ENCODE assay signal across 1 cellular context in the genomic region with DNA sequence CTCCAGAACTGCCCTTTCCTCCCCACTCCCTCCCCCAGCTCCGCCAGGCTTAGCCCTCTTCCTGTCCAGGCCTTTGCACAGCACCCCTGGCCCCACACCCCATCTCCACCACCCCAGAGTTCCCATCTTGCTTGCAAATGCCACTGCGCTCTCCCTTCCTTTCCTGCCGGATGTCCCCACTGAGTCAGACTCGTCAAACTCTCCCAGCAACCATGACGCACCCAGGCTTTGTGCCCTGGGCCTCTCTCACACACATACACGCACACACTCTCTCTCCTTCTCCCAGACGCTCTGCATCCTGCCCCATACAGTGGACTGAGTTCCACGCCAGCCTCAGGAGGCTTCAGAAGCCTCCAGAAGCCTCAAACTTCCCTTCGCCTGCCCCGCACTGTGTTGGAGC.
TF ChIP-seq lines count a peak whose summit lies in the region.

No MANE protein-coding gene starts in this region.

TF ChIP-seq in HepG2, 621 proteins besides CTCF, POLR2A, EP300 and RAD21:
- TF ChIP-seq ARHGAP35 (CRISPR knock-in tag; IDR thresholded peaks at IDR 0.05; ENCODE audit: borderline replicate concordance) (no peak), RFX5 (IDR thresholded peaks at IDR 0.05; ENCODE audit: low read depth, low read length) (peak; percentile 97), SAP130 (CRISPR knock-in tag; IDR thresholded peaks at IDR 0.05; ENCODE audit: low read depth) (peak; percentile 55; the same call in 1 of the 2 replicates), FOSL2 (CRISPR knock-in tag; IDR thresholded peaks at IDR 0.05) (peak; percentile 68; the same call in 1 of the 2 replicates), ZNF672 (CRISPR knock-in tag; IDR thresholded peaks at IDR 0.05) (no peak), ZNF549 (CRISPR knock-in tag; IDR thresholded peaks at IDR 0.05) (no peak), ZNF207 (IDR thresholded peaks at IDR 0.05; ENCODE audit: borderline replicate concordance) (no peak), CREB1 (IDR thresholded peaks at IDR 0.05) (peak; percentile 51), CREB1 (CRISPR knock-in tag; IDR thresholded peaks at IDR 0.05) (no peak), ZNF296 (CRISPR knock-in tag; conservative IDR thresholded peaks at IDR 0.05) (no peak), ZNF510 (CRISPR knock-in tag; IDR thresholded peaks at IDR 0.05; ENCODE audit: low read depth) (no peak), RFXANK (CRISPR knock-in tag; IDR thresholded peaks at IDR 0.05) (peak; percentile 97), RFXAP (CRISPR knock-in tag; IDR thresholded peaks at IDR 0.05; ENCODE audit: borderline replicate concordance) (peak; percentile 56; the same call in 1 of the 2 replicates), FLYWCH1 (CRISPR knock-in tag; IDR thresholded peaks at IDR 0.05) (no peak), ETV5 (CRISPR knock-in tag; IDR thresholded peaks at IDR 0.05; ENCODE audit: borderline replicate concordance) (peak; percentile 52; the same call in 1 of the 2 replicates), ZNF761 (CRISPR knock-in tag; conservative IDR thresholded peaks at IDR 0.05) (no peak), ZFP37 (CRISPR knock-in tag; IDR thresholded peaks at IDR 0.05; ENCODE audit: borderline replicate concordance) (no peak)
